10 cellular contexts compared by ENCODE assay signal in the genomic region with DNA sequence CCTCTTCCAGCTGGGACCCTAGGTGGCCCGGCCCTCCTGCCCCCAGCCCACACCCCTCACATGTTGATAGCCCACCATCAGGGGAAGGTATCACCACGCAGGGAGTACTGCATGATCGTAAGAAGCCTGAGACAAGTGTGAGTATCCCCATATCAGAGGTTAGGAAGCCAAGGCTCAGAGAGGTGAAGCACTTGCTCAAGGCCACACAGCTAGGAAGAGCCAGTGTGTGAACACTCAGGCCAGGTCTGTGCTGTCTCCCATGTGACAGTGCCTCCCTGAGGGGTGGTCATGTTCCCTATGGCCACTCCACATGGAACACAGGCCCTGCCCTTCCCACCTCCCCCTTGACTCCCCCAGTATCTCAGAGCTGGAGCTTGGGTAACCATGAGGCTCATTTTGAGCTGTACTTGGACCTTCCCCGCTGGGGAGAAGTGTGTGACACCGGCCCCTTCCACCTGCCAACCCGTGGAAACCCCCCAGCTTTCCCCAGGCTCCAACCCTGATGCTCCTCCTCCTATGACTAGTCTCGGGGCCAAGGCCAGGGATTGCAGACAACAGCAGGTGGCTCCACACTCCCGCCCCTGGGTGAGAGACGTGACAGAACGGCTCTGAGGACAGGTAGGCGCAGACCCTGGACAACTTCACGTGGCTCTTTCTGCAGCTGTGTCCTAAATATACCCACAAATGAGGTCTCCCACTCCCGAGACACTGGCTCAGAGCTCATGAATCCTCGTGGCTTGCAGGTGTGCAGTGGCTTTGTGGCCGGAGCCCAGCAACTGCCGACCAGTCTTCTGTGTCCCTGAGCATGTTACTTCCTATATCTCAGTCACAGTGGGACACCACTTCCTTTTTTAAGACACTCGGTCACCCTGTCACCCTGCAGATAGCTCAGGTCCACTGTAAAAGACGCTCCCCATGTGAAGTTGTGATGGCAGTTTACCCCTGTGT. TPM values are rescaled to one million over a fixed set of nuclear protein-coding genes. Genes with fewer than 3 reads are reported as not detected.
DNase-seq lines count a peak whose midpoint lies in the region; ATAC-seq, FAIRE-seq and TF ChIP-seq lines count a peak whose summit lies in the region.
"Had no signal": no experiment of that assay in that cellular context is flagged by ENCODE, and none has a peak within 500 bp of the region (broad histone marks: within the 10 kb centered on the region; RNA-seq: fewer than 3 reads in every experiment).

No MANE protein-coding gene starts in this region.

- DNase-seq in GM12891 (ENCODE audit: insufficient read length, low spot score) = peak; percentile 66
- DNase-seq in GM20000 (ENCODE audit: low spot score) = peak; percentile 86
- DNase-seq in stimulated activated CD4-positive, alpha-beta T cell treated with anti-CD3 and anti-CD28 coated beads, Interleukin-15, amount 100 ng/mL, for 48 hours (ENCODE audit: low read depth in 2 of 2) = peak; percentile 12 to 26
- no peak for DNase-seq in glutamatergic neuron
- DNase-seq in NCI-H446 (lab: John Stamatoyannopoulos, UW) = no peak
- DNase-seq in kidney glomerular epithelial cell (lab: John Stamatoyannopoulos, UW) = no peak
- DNase-seq: IMR-90 had no signal

- H3K4me3 Mint-ChIP-seq in activated T-helper 17 cell treated with anti-CD3 and anti-CD28 coated beads, Interleukin-2, amount 50 U/mL, for 72 hours = no peak overlapping the region
- H3K4me3 Mint-ChIP-seq in glutamatergic neuron (ENCODE audit: unreplicated experiment) = no peak overlapping the region

- no peaks in the 10 kb centered on the region for H3K27me3 Mint-ChIP-seq in activated T-helper 17 cell treated with anti-CD3 and anti-CD28 coated beads, Interleukin-2, amount 50 U/mL, for 72 hours
- H3K27me3 Mint-ChIP-seq in glutamatergic neuron (ENCODE audit: unreplicated experiment) = peaks cover 10% of the 10 kb centered on the region

- no peaks in the 10 kb centered on the region for H3K36me3 Mint-ChIP-seq in activated T-helper 17 cell treated with anti-CD3 and anti-CD28 coated beads, Interleukin-2, amount 50 U/mL, for 72 hours (ENCODE audit: low read depth)
- peaks cover 10% of the 10 kb centered on the region for H3K36me3 Mint-ChIP-seq in glutamatergic neuron (ENCODE audit: unreplicated experiment)

- peak overlapping the region; percentile 23 for H3K27ac Mint-ChIP-seq in activated T-helper 17 cell treated with anti-CD3 and anti-CD28 coated beads, Interleukin-2, amount 50 U/mL, for 72 hours
- no peak overlapping the region for H3K27ac Mint-ChIP-seq in glutamatergic neuron (ENCODE audit: unreplicated experiment)

- peak; percentile 96 for FAIRE-seq in GM12891 (lab: Jason Lieb, UNC)
- FAIRE-seq: endometrium had no signal

- no peaks in the 10 kb centered on the region for H3K4me1 Mint-ChIP-seq in activated T-helper 17 cell treated with anti-CD3 and anti-CD28 coated beads, Interleukin-2, amount 50 U/mL, for 72 hours
- peaks cover 16% of the 10 kb centered on the region for H3K4me1 Mint-ChIP-seq in glutamatergic neuron (ENCODE audit: low read depth, unreplicated experiment)

- TF ChIP-seq POLR2A in GM12891 (IDR thresholded peaks at IDR 0.05; ENCODE audit: low read depth, low read length) = no peak

- H3K9me3 Mint-ChIP-seq in activated T-helper 17 cell treated with anti-CD3 and anti-CD28 coated beads, Interleukin-2, amount 50 U/mL, for 72 hours = no peaks in the 10 kb centered on the region
- H3K9me3 Mint-ChIP-seq in glutamatergic neuron (ENCODE audit: unreplicated experiment) = peaks cover 16% of the 10 kb centered on the region

- TF ChIP-seq CTCF in GM20000 (IDR thresholded peaks at IDR 0.05; ENCODE audit: extremely low read depth, missing control alignments) (peak; percentile 54), glutamatergic neuron (IDR thresholded peaks at IDR 0.05; ENCODE audit: partially characterized antibody, unreplicated experiment) (no peak)

- peak; percentile 76 for ATAC-seq in HG03558 (IDR thresholded peaks at IDR 0.05; ENCODE audit: extremely low read depth, unreplicated experiment)
- peak; percentile 90 for ATAC-seq in activated T-helper 17 cell treated with anti-CD3 and anti-CD28 coated beads, Interleukin-2, amount 50 U/mL, for 72 hours (replicated peaks)

TF ChIP-seq in GM12891, 5 proteins besides CTCF, POLR2A, EP300 and RAD21:
- no peak for TF ChIP-seq TAF1 (IDR thresholded peaks at IDR 0.05; ENCODE audit: low read depth, low read length)
- TF ChIP-seq PAX5 (IDR thresholded peaks at IDR 0.05; ENCODE audit: insufficient read depth, low read length, severe bottlenecking) = no peak
- TF ChIP-seq POLR2AphosphoS5 (IDR thresholded peaks at IDR 0.05; ENCODE audit: low read depth, low read length) = 0 out of 2 replicates have a peak, but pooled peaks have one; percentile 30
- peak; percentile 92 for TF ChIP-seq SPI1 (IDR thresholded peaks at IDR 0.05; ENCODE audit: low read depth, low read length)

RNA-seq across cellular contexts. Expression of gene NECTIN1, which starts 55.3 kb away (rescaled TPM):
- polyA plus RNA-seq in GM12891 (2012; ENCODE audit: low read depth, missing spikeins) = 5.6 TPM
- 1 to 10 TPM in 1 of 2 donors, under 1 TPM in 1; 0.78 to 2.3 TPM for total RNA-seq in activated T-helper 17 cell treated with anti-CD3 and anti-CD28 coated beads, Interleukin-2, amount 50 U/mL, for 72 hours
- total RNA-seq in glutamatergic neuron (ENCODE audit: unreplicated experiment) = 26.0 TPM

Comparison
In these comparisons a context has a peak if more than half of its experiments do, and no peak if none do; other contexts are left out.
1. DNase-seq: peak in GM12891 (single experiment), GM20000 (single experiment) and stimulated activated CD4-positive, alpha-beta T cell treated with anti-CD3 and anti-CD28 coated beads, Interleukin-15, amount 100 ng/mL, for 48 hours (2 of 2); none in glutamatergic neuron (single experiment), NCI-H446 (0 of 2) and kidney glomerular epithelial cell (single experiment).